Comparison of ENCODE assay signal across 21 cellular contexts in genomic region chr12:131399000-131399399, GRCh38.
"Had no signal": no experiment of that assay in that cellular context is flagged by ENCODE, and none has a peak within 500 bp of the region (broad histone marks: within the 10 kb centered on the region; RNA-seq: fewer than 3 reads in every experiment).

No MANE protein-coding gene starts in this region.

- H3K4me1 Mint-ChIP-seq: IgD-negative memory B cell, T-cell had no signal

- DNase-seq: KBM-7, MV-4-11, NCI-H1048, NCI-H1105, NCI-H1417, NCI-H1436 treated with DMSO at 0.1 percent for 48 hours, NCI-H1694, NCI-H187 treated with DMSO at 0.1 percent for 48 hours, NCI-H2029 treated with DMSO at 0.1 percent for 48 hours, NCI-H2171 treated with DMSO at 0.1 percent for 48 hours, NCI-H2227 treated with DMSO at 0.1 percent for 48 hours, NCI-H524, NCI-H526 treated with DMSO at 0.1 percent for 48 hours, NCI-H748 treated with DMSO at 0.1 percent for 48 hours, SHP77, SK-N-SH, SW 1271, T-cell had no signal

- H3K4me3 Mint-ChIP-seq: T-cell had no signal

- ATAC-seq: T-cell had no signal

- H3K9ac ChIP-seq: SK-N-SH had no signal

- H3K27ac ChIP-seq: HL-60, RWPE1 had no signal

- H3K36me3 Mint-ChIP-seq: IgD-negative memory B cell, T-cell had no signal

- H3K27ac Mint-ChIP-seq: IgD-negative memory B cell, T-cell had no signal

- H3K4me2 ChIP-seq: SK-N-SH had no signal

- H3K9me3 ChIP-seq: SK-N-SH had no signal
